In the genomic region with DNA sequence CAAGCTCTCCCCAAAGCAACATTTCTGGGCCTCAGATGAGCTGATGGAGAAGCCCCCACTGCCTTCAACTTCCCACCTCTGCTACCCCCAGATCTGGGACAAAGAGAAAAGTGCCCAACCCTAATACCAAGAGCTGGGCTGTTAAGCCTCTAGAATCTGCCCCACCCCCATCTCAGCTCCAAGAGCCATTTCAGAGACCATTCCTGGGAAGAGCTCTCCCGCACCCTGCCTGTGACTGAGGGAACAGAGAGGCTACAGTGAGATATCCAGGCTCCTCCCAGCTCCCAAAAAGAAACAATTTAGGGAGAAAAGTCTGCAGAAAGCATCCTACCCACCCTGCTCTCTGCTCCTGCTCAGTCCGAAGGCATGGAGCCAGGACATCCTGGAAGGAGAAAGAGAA, we compare ENCODE assay signal across 23 cellular contexts. TPM values are rescaled to one million over a fixed set of nuclear protein-coding genes. Genes with fewer than 3 reads are reported as not detected.
A peak's percentile ranks its signal among the peaks of the same experiment; 100 is the strongest.
DNase-seq lines count a peak whose midpoint lies in the region; ATAC-seq and TF ChIP-seq lines count a peak whose summit lies in the region.
"Had no signal": no experiment of that assay in that cellular context is flagged by ENCODE, and none has a peak within 500 bp of the region (broad histone marks: within the 10 kb centered on the region; RNA-seq: fewer than 3 reads in every experiment).

No MANE protein-coding gene starts in this region.

- H4K20me1 ChIP-seq in H9 (ENCODE audit: control insufficient read depth, insufficient read depth, insufficient read length) (no peaks in the 10 kb centered on the region), smooth muscle cell (ENCODE audit: low read depth) (no peaks in the 10 kb centered on the region)

- H4K5ac ChIP-seq in H9 (ENCODE audit: insufficient read length, low read depth, low read length): no peak overlapping the region

- H3K4me3 Mint-ChIP-seq in H9: peak overlapping the region; percentile 27 to 61; a peak in 2 of 5 replicates
- H3K4me3 Mint-ChIP-seq: activated CD4-positive, alpha-beta T cell treated with anti-CD3 and anti-CD28 coated beads, Interleukin-2, amount 10 ng/mL, durations not matched to agents 7 days and 5 days; dendritic cell treated with granulocyte-macrophage colony-stimulating factor and Interleukin-4, amounts not matched to agents 40 ng/mL and 50 ng/mL, for 4 days; stimulated activated naive CD8-positive, alpha-beta T cell treated with anti-CD3 and anti-CD28 coated beads, Interleukin-15, amount 100 ng/mL, for 72 hours had no signal

- intact Hi-C loops in dorsolateral prefrontal cortex (cut with DNase I): loop anchor here in 1 of 2 donors (10.0 kb wide), 1 partner anchor 606 kb away; a partner anchor contains a TSS

- H3T11ph ChIP-seq in H9 (ENCODE audit: low read length): no peak overlapping the region

- H3K14ac ChIP-seq in H9 (ENCODE audit: insufficient read depth, low read length): no peak overlapping the region

- H3K4me1 Mint-ChIP-seq in H9: peaks cover 35 to 46% of the 10 kb centered on the region in 2 experiments

- no peaks in the 10 kb centered on the region; a peak in 1 of 7 replicates for H3K36me3 Mint-ChIP-seq in H9 (ENCODE audit: insufficient read depth in 1 of 3, low read depth in 3 of 3)
- H3K36me3 Mint-ChIP-seq: naive thymus-derived CD8-positive, alpha-beta T cell had no signal

- H2AFZ ChIP-seq in H9 (ENCODE audit: low read length): no peak overlapping the region
- no peak overlapping the region for H2AFZ ChIP-seq in smooth muscle cell (ENCODE audit: low read depth)

- H3K9ac ChIP-seq in H9 (ENCODE audit: extremely low read depth, insufficient read length, low read length) (no peak overlapping the region), rectal smooth muscle tissue (ENCODE audit: low read length) (no peak overlapping the region), smooth muscle cell (ENCODE audit: low read depth) (no peak overlapping the region)

- H3K27ac ChIP-seq in H9 (ENCODE audit: insufficient read length, low read depth, low read length) (no peak overlapping the region), dorsolateral prefrontal cortex (peak overlapping the region in 33 of 59 donors; percentile 1 to 87 (median 81)), rectal smooth muscle tissue (ENCODE audit: low read depth, low read length) (peak overlapping the region; percentile 98), smooth muscle cell (ENCODE audit: low read depth) (no peak overlapping the region)
- H3K27ac ChIP-seq: skin epidermis had no signal

- peaks cover 7% of the 10 kb centered on the region; the same call in 1 of the 2 replicates for H3K27me3 ChIP-seq in H9 (ENCODE audit: insufficient read depth, low read length)
- H3K27me3 ChIP-seq in dorsolateral prefrontal cortex: no peaks in the 10 kb centered on the region
- H3K27me3 ChIP-seq in rectal smooth muscle tissue (ENCODE audit: control insufficient read depth, insufficient read depth, low read length): peaks cover 15% of the 10 kb centered on the region
- H3K27me3 ChIP-seq in smooth muscle cell (ENCODE audit: low read depth): peaks cover 18% of the 10 kb centered on the region

- H3K79me2 ChIP-seq in H9 (ENCODE audit: insufficient read depth, low read length) (no peaks in the 10 kb centered on the region), smooth muscle cell (ENCODE audit: low read depth) (no peaks in the 10 kb centered on the region)

- no peak overlapping the region for H2BK20ac ChIP-seq in H9 (ENCODE audit: low read depth, low read length, poor library complexity, severe bottlenecking)

- H3K4me3 ChIP-seq in dorsolateral prefrontal cortex: no peak overlapping the region
- no peak overlapping the region for H3K4me3 ChIP-seq in rectal smooth muscle tissue (ENCODE audit: low read length)
- H3K4me3 ChIP-seq in smooth muscle cell: no peak overlapping the region
- H3K4me3 ChIP-seq: skin epidermis had no signal

- H3K23me2 ChIP-seq in H9 (ENCODE audit: insufficient read length, low read depth, low read length, poor library complexity, severe bottlenecking): peaks cover 16% of the 10 kb centered on the region

- H3K23ac ChIP-seq in H9 (ENCODE audit: insufficient read length, low read depth, low read length): no peak overlapping the region

- H3K4me2 ChIP-seq in H9 (ENCODE audit: insufficient read depth, insufficient read length, low read length) (no peak overlapping the region), smooth muscle cell (no peak overlapping the region)

- no CpG with 5 or more reads among the region's 2 CpGs for WGBS in H9 (ENCODE audit: extremely low coverage, insufficient read length, low lambda C conversion rate)
- 50% methylated on average over 2 of the region's 2 CpGs for WGBS in smooth muscle cell (ENCODE audit: low lambda C conversion rate)

- H3K4ac ChIP-seq in H9 (ENCODE audit: low read depth, low read length): no peak overlapping the region

- H4K8ac ChIP-seq in H9 (replicated peaks; ENCODE audit: insufficient read length, low read depth, low read length): no peak overlapping the region

- peaks cover 81% of the 10 kb centered on the region for H3K27me3 Mint-ChIP-seq in H9 (ENCODE audit: low read depth)

- peaks cover 2% of the 10 kb centered on the region; the same call in 1 of the 2 replicates for H3K4me1 ChIP-seq in H9 (ENCODE audit: insufficient read depth, low read length)
- peaks cover 22% of the 10 kb centered on the region for H3K4me1 ChIP-seq in rectal smooth muscle tissue (ENCODE audit: control insufficient read depth, insufficient read depth, low read length)
- peaks cover 26% of the 10 kb centered on the region for H3K4me1 ChIP-seq in smooth muscle cell (ENCODE audit: low read depth)

- no peak overlapping the region for H2AK5ac ChIP-seq in H9 (ENCODE audit: insufficient read length, low read length)

- H2BK120ac ChIP-seq in H9 (ENCODE audit: low read depth, low read length, poor library complexity, severe bottlenecking): no peak overlapping the region

- H3K9me3 Mint-ChIP-seq in H9: no peaks in the 10 kb centered on the region; a peak in 2 of 5 replicates
- H3K9me3 Mint-ChIP-seq: activated CD4-positive, alpha-beta T cell treated with anti-CD3 and anti-CD28 coated beads, Interleukin-2, amount 10 ng/mL, durations not matched to agents 7 days and 5 days; dendritic cell treated with granulocyte-macrophage colony-stimulating factor and Interleukin-4, amounts not matched to agents 40 ng/mL and 50 ng/mL, for 4 days; naive thymus-derived CD8-positive, alpha-beta T cell; stimulated activated naive CD8-positive, alpha-beta T cell treated with anti-CD3 and anti-CD28 coated beads, Interleukin-15, amount 100 ng/mL, for 72 hours had no signal

- no peak overlapping the region for H2BK5ac ChIP-seq in H9 (ENCODE audit: insufficient read length, low read length)

- ATAC-seq in GM18907 (IDR thresholded peaks at IDR 0.05; ENCODE audit: unreplicated experiment) (no peak), HG02678 (IDR thresholded peaks at IDR 0.05; ENCODE audit: unreplicated experiment) (no peak)
- ATAC-seq: naive thymus-derived CD8-positive, alpha-beta T cell; stimulated activated naive CD8-positive, alpha-beta T cell treated with anti-CD3 and anti-CD28 coated beads, Interleukin-15, amount 100 ng/mL, for 72 hours had no signal

- no peak overlapping the region for H2BK12ac ChIP-seq in H9 (ENCODE audit: insufficient read length, low read depth, low read length)

- no peak overlapping the region for H2BK15ac ChIP-seq in H9 (ENCODE audit: low read depth, low read length)

- peak; percentile 46; the same call in 2 of the 3 replicates for TF ChIP-seq CTCF in H9 (conservative IDR thresholded peaks at IDR 0.05)
- TF ChIP-seq CTCF in dorsolateral prefrontal cortex (IDR thresholded peaks at IDR 0.05 in 54 of 56, conservative IDR thresholded peaks at IDR 0.05 in 2 of 56; ENCODE audit: low read depth in 1 of 56, partially characterized antibody in 56 of 56): peak in 13 of 56 donors; percentile 5 to 29 (median 20)
- TF ChIP-seq CTCF in smooth muscle cell (IDR thresholded peaks at IDR 0.05; ENCODE audit: borderline replicate concordance, insufficient read depth, poor library complexity, severe bottlenecking): no peak

- H3K27ac Mint-ChIP-seq in H9: no peak overlapping the region
- H3K27ac Mint-ChIP-seq: activated CD4-positive, alpha-beta T cell treated with anti-CD3 and anti-CD28 coated beads, Interleukin-2, amount 10 ng/mL, durations not matched to agents 7 days and 5 days; dendritic cell treated with granulocyte-macrophage colony-stimulating factor and Interleukin-4, amounts not matched to agents 40 ng/mL and 50 ng/mL, for 4 days; stimulated activated naive CD8-positive, alpha-beta T cell treated with anti-CD3 and anti-CD28 coated beads, Interleukin-15, amount 100 ng/mL, for 72 hours had no signal

- no peaks in the 10 kb centered on the region for H3K79me1 ChIP-seq in H9 (ENCODE audit: insufficient read depth, low read depth, low read length, poor library complexity, severe bottlenecking)

- DNase-seq in NCI-H2107 treated with DMSO at 0.1 percent for 48 hours (lab: John Stamatoyannopoulos, UW; ENCODE audit: unreplicated experiment): peak; percentile 45
- DNase-seq in NCI-H2107 (lab: John Stamatoyannopoulos, UW): no peak
- peak; percentile 61 for DNase-seq in H9
- no peak for DNase-seq in dorsolateral prefrontal cortex
- no peak for DNase-seq in smooth muscle cell (lab: John Stamatoyannopoulos, UW; ENCODE audit: unreplicated experiment)
- DNase-seq: activated CD4-positive, alpha-beta T cell treated with anti-CD3 and anti-CD28 coated beads, Interleukin-2, amount 10 ng/mL, durations not matched to agents 7 days and 5 days; activated CD8-positive, alpha-beta memory T cell treated with anti-CD3 and anti-CD28 coated beads, Interleukin-2, amount 50 U/mL, for 4 hours; activated effector memory CD4-positive, alpha-beta T cell treated with anti-CD3 and anti-CD28 coated beads, Interleukin-2, amount 50 U/mL, for 16 hours; DND-41; hypothalamus; KG1; mammary epithelial cell; stimulated activated CD4-positive, alpha-beta T cell treated with anti-CD3 and anti-CD28 coated beads, Interleukin-2, amount 100 ng/mL, for 48 hours; stimulated activated naive CD8-positive, alpha-beta T cell treated with anti-CD3 and anti-CD28 coated beads, Interleukin-15, amount 100 ng/mL, for 72 hours had no signal

- no peak overlapping the region for H3K18ac ChIP-seq in H9 (ENCODE audit: insufficient read length, low read depth, low read length)

- H3K36me3 ChIP-seq in rectal smooth muscle tissue (ENCODE audit: control insufficient read depth, insufficient read depth, low read length) (no peaks in the 10 kb centered on the region), smooth muscle cell (ENCODE audit: low read depth) (no peaks in the 10 kb centered on the region)

- H3F3A ChIP-seq in smooth muscle cell (ENCODE audit: low read depth): peaks cover 8% of the 10 kb centered on the region

- H4K91ac ChIP-seq in H9 (ENCODE audit: insufficient read length, low read depth, low read length): no peak overlapping the region

- no peak overlapping the region for H3K56ac ChIP-seq in H9 (ENCODE audit: insufficient read length, low read depth, low read length)

- no peaks in the 10 kb centered on the region for H3K9me3 ChIP-seq in H9 (ENCODE audit: control insufficient read depth, low read depth, low read length)
- H3K9me3 ChIP-seq in smooth muscle cell (replicated peaks; ENCODE audit: low read depth): no peaks in the 10 kb centered on the region

RNA-seq across cellular contexts. Expression of a gene that starts 2.5 kb away (rescaled TPM):
- 4.3 and 4.5 TPM in 2 replicates for total RNA-seq in H9 (2021)
- 10 to 100 TPM in 118 of 120 experiments, 1 to 10 TPM in 2; 7.8 to 27.9 (median 19.3) TPM for total RNA-seq in dorsolateral prefrontal cortex
- total RNA-seq in smooth muscle cell: 12.9 and 13.3 TPM in 2 replicates
- polyA plus RNA-seq in smooth muscle cell: 32.1 and 37.7 TPM in 2 replicates
- total RNA-seq: RPMI7951 had no signal
- polyA plus RNA-seq: mammary epithelial cell had no signal

RNA-seq across cellular contexts. Expression of a gene that starts 10.2 kb away (rescaled TPM):
- total RNA-seq in H9 (2021) (4.5 and 4.7 TPM in 2 replicates), dorsolateral prefrontal cortex (10 to 100 TPM in 67 of 120 experiments, 1 to 10 TPM in 53; 3.3 to 39.1 (median 10.8) TPM), smooth muscle cell (3.4 and 6.2 TPM in 2 replicates)
- 7.8 and 11.7 TPM in 2 replicates for polyA plus RNA-seq in smooth muscle cell

RNA-seq across cellular contexts. Expression of a gene that starts 43.6 kb away (rescaled TPM):
- total RNA-seq in H9 (2021) (1.5 and 2.0 TPM in 2 replicates), dorsolateral prefrontal cortex (10 to 100 TPM in 4 of 120 experiments, 1 to 10 TPM in 115, under 1 TPM in 1; 0.95 to 17.2 (median 4.5) TPM), smooth muscle cell (1.7 and 2.6 TPM in 2 replicates)
- 6.5 and 16.6 TPM in 2 replicates for polyA plus RNA-seq in smooth muscle cell
- total RNA-seq: posterior vena cava, urinary bladder had no signal

RNA-seq across cellular contexts. Expression of a gene that starts 47.6 kb away (rescaled TPM):
- 22.1 and 23.9 TPM in 2 replicates for total RNA-seq in H9 (2021)
- total RNA-seq in dorsolateral prefrontal cortex: 100 to 1,000 TPM in 3 of 120 experiments, 10 to 100 TPM in 117; 52.6 to 110 (median 74.3) TPM
- total RNA-seq in smooth muscle cell: 17.3 and 23.4 TPM in 2 replicates
- 24.2 and 27.0 TPM in 2 replicates for polyA plus RNA-seq in smooth muscle cell

Comparison
In these comparisons a context has a peak if more than half of its experiments do, and no peak if none do; other contexts are left out.
1. DNase-seq: peak in NCI-H2107 treated with DMSO at 0.1 percent for 48 hours (single experiment) and H9 (single experiment); none in NCI-H2107 (single experiment), dorsolateral prefrontal cortex (0 of 10) and smooth muscle cell (single experiment).
2. H3K27ac ChIP-seq: peak in dorsolateral prefrontal cortex (33 of 59) and rectal smooth muscle tissue (single experiment); none in H9 (single experiment) and smooth muscle cell (single experiment).